In genomic region chr7:6889252-6889812, GRCh38 we compare ENCODE assay signal across 1 cellular context.
TF ChIP-seq lines count a peak whose summit lies in the region.

No MANE protein-coding gene starts in this region.

TF ChIP-seq in H1, 55 proteins besides CTCF, POLR2A, EP300 and RAD21:
- TF ChIP-seq NRF1 (IDR thresholded peaks at IDR 0.05; ENCODE audit: low read depth, low read length) (no peak), POU5F1 (IDR thresholded peaks at IDR 0.05; ENCODE audit: low read depth, low read length) (no peak), MAX (IDR thresholded peaks at IDR 0.05) (no peak), ATF2 (IDR thresholded peaks at IDR 0.05; ENCODE audit: low read length) (no peak), KDM4A (IDR thresholded peaks at IDR 0.05; ENCODE audit: low read depth, low read length, severe bottlenecking) (no peak), EZH2 (IDR thresholded peaks at IDR 0.05; ENCODE audit: low read depth, low read length, severe bottlenecking) (no peak), SIX5 (IDR thresholded peaks at IDR 0.05; ENCODE audit: low read depth, low read length) (no peak), CHD2 (IDR thresholded peaks at IDR 0.05; ENCODE audit: low read length) (no peak), JUND (IDR thresholded peaks at IDR 0.05; ENCODE audit: low read length) (no peak), YY1 (IDR thresholded peaks at IDR 0.05; ENCODE audit: low read depth, low read length) (no peak)
TF ChIP-seq in H1: peak in this region for 0.
